ENCODE assay signal across 29 cellular contexts in the genomic region with DNA sequence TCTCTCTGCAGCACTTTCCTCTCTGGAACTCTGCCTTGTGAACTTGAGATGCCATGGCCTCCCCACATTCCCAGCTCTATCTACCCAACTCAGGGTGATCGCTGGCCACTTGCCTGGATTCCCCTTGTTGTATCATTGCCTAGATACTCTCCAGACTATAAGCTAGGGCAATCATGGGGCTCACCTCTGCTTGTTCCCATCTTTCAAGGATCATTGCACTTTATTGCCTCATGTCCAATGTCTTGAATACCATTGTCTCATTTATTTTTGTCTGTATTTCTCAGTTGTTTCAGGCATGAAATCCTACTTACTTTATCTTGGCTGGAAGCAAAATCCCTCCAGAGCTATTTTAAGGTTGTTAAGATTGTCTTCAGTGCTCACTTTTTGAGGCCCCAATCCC.
"Had no signal": no experiment of that assay in that cellular context is flagged by ENCODE, and none has a peak within 500 bp of the region (broad histone marks: within the 10 kb centered on the region; RNA-seq: fewer than 3 reads in every experiment).

No MANE protein-coding gene starts in this region.

- H3K36me3 ChIP-seq: adrenal gland, ascending aorta, cardiac muscle cell had no signal

- H3K4me1 ChIP-seq: adrenal gland, ascending aorta had no signal

- DNase-seq: activated B cell treated with CpG ODN at 0.5 μM for 24 hours; activated CD4-positive, alpha-beta T cell treated with anti-CD3 and anti-CD28 coated beads for 4 hours; activated CD4-positive, alpha-beta T cell treated with anti-CD3 and anti-CD28 coated beads, Interleukin-2, amount 10 ng/mL, durations not matched to agents 7 days and 5 days; activated CD4-positive, alpha-beta T cell treated with anti-CD3 and anti-CD28 coated beads, Interleukin-2, amount 50 U/mL, for 48 hours; activated CD4-positive, CD25-positive, alpha-beta regulatory T cell treated with anti-CD3 and anti-CD28 coated beads, Interleukin-2, amount 50 U/mL, for 72 hours; activated CD8-positive, alpha-beta memory T cell treated with anti-CD3 and anti-CD28 coated beads, Interleukin-2, amount 50 U/mL, for 4 hours; activated CD8-positive, alpha-beta T cell treated with anti-CD3 and anti-CD28 coated beads for 36 hours; activated effector memory CD4-positive, alpha-beta T cell treated with anti-CD3 and anti-CD28 coated beads, Interleukin-2, amount 50 U/mL, for 16 hours; activated gamma-delta T cell treated with Interleukin-2 at 50 U/mL for 16 hours; activated naive CD4-positive, alpha-beta T cell; activated naive CD4-positive, alpha-beta T cell treated with anti-CD3 and anti-CD28 coated beads for 36 hours; activated naive CD4-positive, alpha-beta T cell treated with anti-CD3 and anti-CD28 coated beads, Interleukin-2, amount 50 U/mL, for 16 hours; activated naive CD8-positive, alpha-beta T cell treated with anti-CD3 and anti-CD28 coated beads for 36 hours; activated T-cell treated with anti-CD3 and anti-CD28 coated beads for 4 hours; activated T-cell treated with anti-CD3 and anti-CD28 coated beads, Interleukin-2, amount 50 U/mL, for 1 hour; activated T-cell treated with anti-CD3 and anti-CD28 coated beads, Interleukin-2, amount 50 U/mL, for 4 hours; activated T-cell treated with anti-CD3 and anti-CD28 coated beads, Interleukin-2, amount 50 U/mL, for 72 hours; adrenal gland; amygdala; anterior cingulate cortex; cerebellar nuclear complex; T-cell; T-helper 2 cell; T-helper 9 cell had no signal

- ATAC-seq: activated CD8-positive, alpha-beta T cell treated with anti-CD3 and anti-CD28 coated beads for 36 hours; activated naive CD4-positive, alpha-beta T cell treated with anti-CD3 and anti-CD28 coated beads, Interleukin-2, amount 50 U/mL, for 72 hours; activated T-cell treated with anti-CD3 and anti-CD28 coated beads, Interleukin-2, amount 50 U/mL, for 4 hours; activated T-cell treated with anti-CD3 and anti-CD28 coated beads, Interleukin-2, amount 50 U/mL, for 72 hours; activated T-helper 17 cell treated with anti-CD3 and anti-CD28 coated beads, Interleukin-2, amount 50 U/mL, for 72 hours; T-cell had no signal

- H3K9me3 ChIP-seq: adrenal gland, ascending aorta had no signal

- H3K27me3 ChIP-seq: adrenal gland, ascending aorta, cardiac muscle cell had no signal

- H3K27ac ChIP-seq: adrenal gland, ascending aorta, cardiac muscle cell, VCaP had no signal

- H3K4me3 ChIP-seq: adrenal gland, ascending aorta, cardiac muscle cell had no signal
